Comparison of ENCODE assay signal across 9 cellular contexts in genomic region chr2:201452856-201453643, GRCh38. TPM values are rescaled to one million over a fixed set of nuclear protein-coding genes. Genes with fewer than 3 reads are reported as not detected.
A peak's percentile ranks its signal among the peaks of the same experiment; 100 is the strongest.
DNase-seq lines count a peak whose midpoint lies in the region; ATAC-seq, FAIRE-seq and TF ChIP-seq lines count a peak whose summit lies in the region.
"Had no signal": no experiment of that assay in that cellular context is flagged by ENCODE, and none has a peak within 500 bp of the region (broad histone marks: within the 10 kb centered on the region; RNA-seq: fewer than 3 reads in every experiment).

No MANE protein-coding gene starts in this region.

- no peaks in the 10 kb centered on the region; a peak in 2 of 5 replicates for H3K27me3 ChIP-seq in HepG2 (ENCODE audit: control insufficient read depth in 1 of 2, insufficient read depth in 2 of 2, low read length in 2 of 2)
- H3K27me3 ChIP-seq in thoracic aorta (replicated peaks; ENCODE audit: insufficient read depth): no peaks in the 10 kb centered on the region

- TF ChIP-seq CTCF in HepG2 (CRISPR knock-in tag; IDR thresholded peaks at IDR 0.05): no peak
- no peak for TF ChIP-seq CTCF in thoracic aorta (IDR thresholded peaks at IDR 0.05)

- TF ChIP-seq RAD21 in HepG2 (CRISPR knock-in tag; IDR thresholded peaks at IDR 0.05): no peak

- H3K27me3 Mint-ChIP-seq in activated T-cell treated with anti-CD3 and anti-CD28 coated beads, Interleukin-2, amount 50 U/mL, for 4 hours (ENCODE audit: low read depth): no peaks in the 10 kb centered on the region
- H3K27me3 Mint-ChIP-seq in activated naive CD8-positive, alpha-beta T cell treated with anti-CD3 and anti-CD28 coated beads, Interleukin-2, amount 50 U/mL, for 24 hours: no peaks in the 10 kb centered on the region

- peak overlapping the region; percentile 86 for H3K9ac ChIP-seq in HepG2 (ENCODE audit: insufficient read depth, low read depth, low read length)
- H3K9ac ChIP-seq: KMS-11 had no signal

- no peak; a peak in 1 of 4 replicates for TF ChIP-seq POLR2A in HepG2 (IDR thresholded peaks at IDR 0.05; ENCODE audit: insufficient read depth in 1 of 2, low read depth in 2 of 2, low read length in 2 of 2)

- FAIRE-seq in HepG2 (lab: Jason Lieb, UNC): no peak

- peak overlapping the region; percentile 81 for H3K27ac ChIP-seq in HepG2 (ENCODE audit: extremely low read length, insufficient read depth, low read length)
- no peak overlapping the region for H3K27ac ChIP-seq in thoracic aorta
- H3K27ac ChIP-seq: KMS-11 had no signal

- no peak for TF ChIP-seq EP300 in HepG2 (IDR thresholded peaks at IDR 0.05; ENCODE audit: low read depth in 2 of 2, low read length in 2 of 2)
- TF ChIP-seq EP300 in HepG2 (CRISPR knock-in tag; IDR thresholded peaks at IDR 0.05; ENCODE audit: borderline replicate concordance): no peak

- ATAC-seq in activated T-cell treated with anti-CD3 and anti-CD28 coated beads, Interleukin-2, amount 50 U/mL, for 4 hours: no peak
- no peak for ATAC-seq in activated naive CD8-positive, alpha-beta T cell treated with anti-CD3 and anti-CD28 coated beads, Interleukin-2, amount 50 U/mL, for 24 hours
- ATAC-seq in HepG2 (no peak), thoracic aorta (ENCODE audit: insufficient number of reproducible peaks, low FRiP score, low read depth) (no peak), GM18858 (IDR thresholded peaks at IDR 0.05; ENCODE audit: unreplicated experiment) (no peak)

- peaks cover 27% of the 10 kb centered on the region for H3K79me2 ChIP-seq in HepG2 (ENCODE audit: insufficient read depth, low read length)

- no peak overlapping the region for H2AFZ ChIP-seq in HepG2 (ENCODE audit: low read length)

- intact Hi-C loops in HepG2 (cut with micrococcal nuclease; ENCODE audit: unreplicated experiment): loop anchor here (5.0 kb wide), 2 partner anchors 189 to 221 kb away; partner anchors contain the start of gene TMEM237

- DNase-seq in activated T-cell treated with anti-CD3 and anti-CD28 coated beads, Interleukin-2, amount 50 U/mL, for 4 hours: no peak
- DNase-seq in activated T-cell treated with anti-CD3 and anti-CD28 coated beads, Interleukin-2, amount 50 U/mL, for 48 hours: no peak
- DNase-seq in activated naive CD8-positive, alpha-beta T cell treated with anti-CD3 and anti-CD28 coated beads, Interleukin-2, amount 50 U/mL, for 24 hours: no peak
- no peak for DNase-seq in HepG2 (ENCODE audit: low spot score)
- DNase-seq in thoracic aorta (ENCODE audit: low spot score): no peak
- DNase-seq in NCI-H2029 treated with DMSO at 0.1 percent for 48 hours (lab: John Stamatoyannopoulos, UW): no peak
- DNase-seq in activated CD4-positive, CD25-positive, alpha-beta regulatory T cell (lab: John Stamatoyannopoulos, UW): no peak

- CTCF ChIA-PET in HepG2 (lab: Yijun Ruan, JAX; ENCODE audit: low intra/inter-chr PET ratio, low total read pairs): no interaction called here

- BruUV-seq in HepG2 (replicated peaks; lab: Mats Ljungman, UMichigan): TSS peak; percentile 60

- H3K4me1 Mint-ChIP-seq in activated T-cell treated with anti-CD3 and anti-CD28 coated beads, Interleukin-2, amount 50 U/mL, for 4 hours (ENCODE audit: low read depth): peaks cover 28% of the 10 kb centered on the region
- peaks cover 42% of the 10 kb centered on the region for H3K4me1 Mint-ChIP-seq in activated naive CD8-positive, alpha-beta T cell treated with anti-CD3 and anti-CD28 coated beads, Interleukin-2, amount 50 U/mL, for 24 hours

- H3K36me3 ChIP-seq in HepG2 (replicated peaks in 1 of 2; ENCODE audit: control insufficient read depth in 1 of 2, insufficient read depth in 2 of 2, low read length in 2 of 2) (no peaks in the 10 kb centered on the region), thoracic aorta (peaks cover 3% of the 10 kb centered on the region)

- H3K4me1 ChIP-seq in HepG2 (ENCODE audit: insufficient read depth, low read length): peaks cover 56% of the 10 kb centered on the region
- H3K4me1 ChIP-seq in thoracic aorta (ENCODE audit: control insufficient read depth in 1 of 2, low read depth in 2 of 2): peaks cover 35 to 38% of the 10 kb centered on the region in 2 donors

- H3K4me2 ChIP-seq in HepG2 (ENCODE audit: low read depth, low read length): peak overlapping the region; percentile 84

- no peaks in the 10 kb centered on the region for H3K9me3 Mint-ChIP-seq in activated T-cell treated with anti-CD3 and anti-CD28 coated beads, Interleukin-2, amount 50 U/mL, for 4 hours
- H3K9me3 Mint-ChIP-seq in activated naive CD8-positive, alpha-beta T cell treated with anti-CD3 and anti-CD28 coated beads, Interleukin-2, amount 50 U/mL, for 24 hours: no peaks in the 10 kb centered on the region

- peak overlapping the region; percentile 84 for H3K4me3 Mint-ChIP-seq in activated T-cell treated with anti-CD3 and anti-CD28 coated beads, Interleukin-2, amount 50 U/mL, for 4 hours
- peak overlapping the region; percentile 86 for H3K4me3 Mint-ChIP-seq in activated naive CD8-positive, alpha-beta T cell treated with anti-CD3 and anti-CD28 coated beads, Interleukin-2, amount 50 U/mL, for 24 hours

- no peaks in the 10 kb centered on the region for H4K20me1 ChIP-seq in HepG2 (ENCODE audit: insufficient read depth, low read length)

- in situ Hi-C loops in HepG2 (cut with HindIII; ENCODE audit: extremely low pct_ligation_motif_present, low pct_unique_long_range_greater_than_20kb): no loop called here

- H3K9me3 ChIP-seq in HepG2 (ENCODE audit: low read length) (no peaks in the 10 kb centered on the region), thoracic aorta (no peaks in the 10 kb centered on the region)

- H3K36me3 Mint-ChIP-seq in activated T-cell treated with anti-CD3 and anti-CD28 coated beads, Interleukin-2, amount 50 U/mL, for 4 hours (ENCODE audit: insufficient read depth): peaks cover 5% of the 10 kb centered on the region
- H3K36me3 Mint-ChIP-seq in activated naive CD8-positive, alpha-beta T cell treated with anti-CD3 and anti-CD28 coated beads, Interleukin-2, amount 50 U/mL, for 24 hours (ENCODE audit: low read depth): peaks cover 9% of the 10 kb centered on the region

- POLR2A ChIA-PET in HepG2 (lab: Yijun Ruan, JAX): interaction anchor here (1.0 to 2.4 kb wide), 2 partner anchors 15 to 46 kb away, joined by 3 to 9 read pairs; no protein-coding TSS in a partner anchor

- no peak overlapping the region for H3K27ac Mint-ChIP-seq in activated naive CD8-positive, alpha-beta T cell treated with anti-CD3 and anti-CD28 coated beads, Interleukin-2, amount 50 U/mL, for 24 hours

- 68% methylated on average over 8 of the region's 8 CpGs for WGBS in HepG2 (ENCODE audit: low lambda C conversion rate)

- peak overlapping the region; percentile 87 to 100 (median 99); a peak in 5 of 6 replicates for H3K4me3 ChIP-seq in HepG2 (replicated peaks in 1 of 3; ENCODE audit: insufficient read depth in 1 of 3, low read depth in 2 of 3, low read length in 3 of 3)
- H3K4me3 ChIP-seq in thoracic aorta: peak overlapping the region; percentile 87

RNA-seq across cellular contexts. Expression of gene STRADB, which starts 1.5 kb away (rescaled TPM):
- 10 to 100 TPM; 10.8 to 15.9 (median 11.9) TPM for total RNA-seq in activated T-cell treated with anti-CD3 and anti-CD28 coated beads, Interleukin-2, amount 50 U/mL, for 4 hours
- total RNA-seq in HepG2 (2016; rRNA removed; fragmentation: Illumina TruSeq; extraction: Trizol) (66.6 and 73.8 TPM in 2 replicates), thoracic aorta (10 to 100 TPM in 1 of 2 donors, 1 to 10 TPM in 1; 8.7 to 13.8 TPM)
- 155 and 168 TPM in 2 replicates for total RNA-seq in HepG2 (2016; cell fraction: cytosol; rRNA removed; fragmentation: Illumina TruSeq; extraction: Trizol; ENCODE audit: low read depth)
- total RNA-seq in HepG2 (2016; cell fraction: insoluble cytoplasmic fraction; rRNA removed; fragmentation: Illumina TruSeq; extraction: Trizol): 65.4 and 69.5 TPM in 2 replicates
- total RNA-seq in HepG2 (2016; cell fraction: membrane; rRNA removed; fragmentation: Illumina TruSeq; extraction: Trizol): 248 and 275 TPM in 2 replicates
- 48.5 and 52.0 TPM in 2 replicates for total RNA-seq in HepG2 (2016; cell fraction: nucleus; rRNA removed; fragmentation: Illumina TruSeq; extraction: Trizol)
- polyA plus RNA-seq in HepG2 (2011; rRNA removed): 28.6 and 34.1 TPM in 2 replicates
- polyA plus RNA-seq in HepG2 (2011; cell fraction: cytosol; rRNA removed): 14.8 and 23.2 TPM in 2 replicates
- polyA plus RNA-seq in HepG2 (2011; cell fraction: nucleus; rRNA removed): 14.3 and 19.5 TPM in 2 replicates
- 28.1 and 39.7 TPM in 2 replicates for polyA plus RNA-seq in HepG2 (2012)
- polyA plus RNA-seq in HepG2 (2016; cell fraction: cytosol; fragmentation: Illumina TruSeq; extraction: Trizol; ENCODE audit: low read depth): 187 and 197 TPM in 2 replicates
- 78.3 and 87.0 TPM in 2 replicates for polyA plus RNA-seq in HepG2 (2016; cell fraction: insoluble cytoplasmic fraction; fragmentation: Illumina TruSeq; extraction: Trizol; ENCODE audit: low read depth)
- 257 and 275 TPM in 2 replicates for polyA plus RNA-seq in HepG2 (2016; cell fraction: membrane; fragmentation: Illumina TruSeq; extraction: Trizol; ENCODE audit: low read depth)
- 78.8 and 84.3 TPM in 2 replicates for polyA plus RNA-seq in HepG2 (2016; cell fraction: nucleus; fragmentation: Illumina TruSeq; extraction: Trizol; ENCODE audit: insufficient read depth, low read depth)
- polyA minus RNA-seq in HepG2 (2011; rRNA and poly(A)+ RNA removed; ENCODE audit: low replicate concordance): 6.0 and 24.6 TPM in 2 replicates
- polyA minus RNA-seq in HepG2 (2011; cell fraction: cytosol; rRNA and poly(A)+ RNA removed): 13.8 and 19.3 TPM in 2 replicates
- 24.5 and 27.1 TPM in 2 replicates for polyA minus RNA-seq in HepG2 (2011; cell fraction: nucleus; rRNA and poly(A)+ RNA removed)

RNA-seq across cellular contexts. Expression of gene TRAK2, which starts 1.8 kb away (rescaled TPM):
- total RNA-seq in activated T-cell treated with anti-CD3 and anti-CD28 coated beads, Interleukin-2, amount 50 U/mL, for 4 hours: 10 to 100 TPM; 18.1 to 18.4 (median 18.4) TPM
- total RNA-seq in HepG2 (2016; rRNA removed; fragmentation: Illumina TruSeq; extraction: Trizol) (21.0 and 32.4 TPM in 2 replicates), thoracic aorta (10 to 100 TPM; 69.3 to 88.5 TPM)
- total RNA-seq in HepG2 (2016; cell fraction: cytosol; rRNA removed; fragmentation: Illumina TruSeq; extraction: Trizol; ENCODE audit: low read depth): 7.5 and 7.9 TPM in 2 replicates
- total RNA-seq in HepG2 (2016; cell fraction: insoluble cytoplasmic fraction; rRNA removed; fragmentation: Illumina TruSeq; extraction: Trizol): 19.5 and 29.4 TPM in 2 replicates
- total RNA-seq in HepG2 (2016; cell fraction: membrane; rRNA removed; fragmentation: Illumina TruSeq; extraction: Trizol): 30.0 and 33.2 TPM in 2 replicates
- 26.8 and 28.3 TPM in 2 replicates for total RNA-seq in HepG2 (2016; cell fraction: nucleus; rRNA removed; fragmentation: Illumina TruSeq; extraction: Trizol)
- polyA plus RNA-seq in HepG2 (2011; rRNA removed): 7.7 and 8.9 TPM in 2 replicates
- polyA plus RNA-seq in HepG2 (2011; cell fraction: cytosol; rRNA removed): 4.1 and 6.4 TPM in 2 replicates
- polyA plus RNA-seq in HepG2 (2011; cell fraction: nucleus; rRNA removed): 9.3 and 10.7 TPM in 2 replicates
- 7.2 and 8.6 TPM in 2 replicates for polyA plus RNA-seq in HepG2 (2012)
- 3.4 and 4.8 TPM in 2 replicates for polyA plus RNA-seq in HepG2 (2016; cell fraction: cytosol; fragmentation: Illumina TruSeq; extraction: Trizol; ENCODE audit: low read depth)
- polyA plus RNA-seq in HepG2 (2016; cell fraction: insoluble cytoplasmic fraction; fragmentation: Illumina TruSeq; extraction: Trizol; ENCODE audit: low read depth): 15.6 and 16.6 TPM in 2 replicates
- polyA plus RNA-seq in HepG2 (2016; cell fraction: membrane; fragmentation: Illumina TruSeq; extraction: Trizol; ENCODE audit: low read depth): 11.2 and 11.7 TPM in 2 replicates
- 16.4 and 17.3 TPM in 2 replicates for polyA plus RNA-seq in HepG2 (2016; cell fraction: nucleus; fragmentation: Illumina TruSeq; extraction: Trizol; ENCODE audit: insufficient read depth, low read depth)
- polyA minus RNA-seq in HepG2 (2011; rRNA and poly(A)+ RNA removed; ENCODE audit: low replicate concordance): 11.7 and 20.5 TPM in 2 replicates
- polyA minus RNA-seq in HepG2 (2011; cell fraction: cytosol; rRNA and poly(A)+ RNA removed): 8.0 and 9.8 TPM in 2 replicates
- polyA minus RNA-seq in HepG2 (2011; cell fraction: nucleus; rRNA and poly(A)+ RNA removed): 45.7 and 50.8 TPM in 2 replicates
